ENCODE assay signal across 11 cellular contexts in genomic region chr17:48718781-48719641, GRCh38. TPM values are rescaled to one million over a fixed set of nuclear protein-coding genes. Genes with fewer than 3 reads are reported as not detected.
DNase-seq lines count a peak whose midpoint lies in the region; ATAC-seq and TF ChIP-seq lines count a peak whose summit lies in the region.
"Had no signal": no experiment of that assay in that cellular context is flagged by ENCODE, and none has a peak within 500 bp of the region (broad histone marks: within the 10 kb centered on the region; RNA-seq: fewer than 3 reads in every experiment).

No MANE protein-coding gene starts in this region.

- H3F3A ChIP-seq in GM23338 (replicated peaks; ENCODE audit: low read depth): peaks cover 35% of the 10 kb centered on the region

- H3K4me1 Mint-ChIP-seq in GM23338: peaks cover 43% of the 10 kb centered on the region

- H3K9me3 Mint-ChIP-seq in GM23338: no peaks in the 10 kb centered on the region; the same call in 2 of the 3 replicates

- CTCF ChIA-PET in GM10248 (lab: Yijun Ruan, JAX): interaction anchor here (0.8 to 15.4 kb wide), 7 partner anchors 10 to 314 kb away, joined by 3 to 166 read pairs (median 4); no protein-coding TSS in a partner anchor

- peaks cover 100% of the 10 kb centered on the region for H3K27me3 ChIP-seq in GM23338 (ENCODE audit: insufficient read depth)
- peaks cover 86% of the 10 kb centered on the region for H3K27me3 ChIP-seq in neuron (ENCODE audit: insufficient read depth, low read length)
- peaks cover 98% of the 10 kb centered on the region for H3K27me3 ChIP-seq in BE2C

- H3K9me2 ChIP-seq in GM23338 (ENCODE audit: insufficient read depth): no peaks in the 10 kb centered on the region

- peak overlapping the region; percentile 57 for H3K4me3 ChIP-seq in GM23338
- H3K4me3 ChIP-seq in neuron (ENCODE audit: low read length): no peak overlapping the region
- no peak overlapping the region for H3K4me3 ChIP-seq in BE2C (ENCODE audit: low read depth, low read length)

- no peak overlapping the region for H3K27ac Mint-ChIP-seq in GM23338

- DNase-seq in GM23338 (ENCODE audit: low spot score): peak; percentile 73
- peak; percentile 15 for DNase-seq in RKO (ENCODE audit: low spot score)
- no peak for DNase-seq in epithelial cell of prostate (ENCODE audit: low read depth, low spot score)
- DNase-seq in GM10248 (ENCODE audit: extremely low spot score): no peak
- no peak for DNase-seq in NCI-H748 (lab: John Stamatoyannopoulos, UW; ENCODE audit: unreplicated experiment)
- no peak for DNase-seq in BE2C

- H3K79me2 ChIP-seq in GM23338 (replicated peaks; ENCODE audit: insufficient read depth): no peaks in the 10 kb centered on the region
- H3K79me2 ChIP-seq: parathyroid adenoma had no signal

- H3K27me3 Mint-ChIP-seq in GM23338 (ENCODE audit: insufficient read depth, low read depth, poor library complexity): peaks cover 95% of the 10 kb centered on the region

- TF ChIP-seq CTCF in GM23338 (conservative IDR thresholded peaks at IDR 0.05; ENCODE audit: low read depth in 2 of 2) (no peak), GM10248 (IDR thresholded peaks at IDR 0.05; ENCODE audit: control extremely low read depth, extremely low read depth, low read depth, missing control alignments) (no peak), BE2C (IDR thresholded peaks at IDR 0.05; ENCODE audit: low read depth, low read length) (no peak)

- H3K4me1 ChIP-seq in GM23338 (ENCODE audit: insufficient read depth): peaks cover 41% of the 10 kb centered on the region
- peaks cover 5% of the 10 kb centered on the region for H3K4me1 ChIP-seq in neuron (ENCODE audit: insufficient read depth, low read length)
- H3K4me1 ChIP-seq in BE2C: no peaks in the 10 kb centered on the region
- H3K4me1 ChIP-seq: parathyroid adenoma had no signal

- peak; percentile 23 for ATAC-seq in GM23338
- ATAC-seq: activated CD4-positive, CD25-positive, alpha-beta regulatory T cell treated with anti-CD3 and anti-CD28 coated beads, Interleukin-2, amount 50 U/mL, for 24 hours had no signal

- H3K36me3 ChIP-seq in GM23338 (ENCODE audit: insufficient read depth): no peaks in the 10 kb centered on the region
- H3K36me3 ChIP-seq in neuron (ENCODE audit: insufficient read depth, low read length): no peaks in the 10 kb centered on the region
- H3K36me3 ChIP-seq in BE2C: no peaks in the 10 kb centered on the region

- H4K20me1 ChIP-seq in GM23338 (replicated peaks; ENCODE audit: insufficient read depth): peaks cover 14% of the 10 kb centered on the region

- POLR2A ChIA-PET in GM10248 (lab: Yijun Ruan, JAX): no interaction called here

- H3K36me3 Mint-ChIP-seq in GM23338 (ENCODE audit: low read depth): no peaks in the 10 kb centered on the region

- peak overlapping the region; percentile 94 for H2AFZ ChIP-seq in GM23338
- peak overlapping the region; percentile 76 for H2AFZ ChIP-seq in neuron (ENCODE audit: low read depth, low read length)
- H2AFZ ChIP-seq: parathyroid adenoma had no signal

- H3K9me3 ChIP-seq in neuron (ENCODE audit: low read length) (peaks cover 2% of the 10 kb centered on the region), BE2C (no peaks in the 10 kb centered on the region)

- H3K27ac ChIP-seq in GM23338 (ENCODE audit: low read depth): no peak overlapping the region
- peak overlapping the region; percentile 85 for H3K27ac ChIP-seq in epithelial cell of prostate
- H3K27ac ChIP-seq: parathyroid adenoma had no signal

- H3K4me2 ChIP-seq in GM23338: peak overlapping the region; percentile 75

- H3K4me3 Mint-ChIP-seq in GM23338: peak overlapping the region; percentile 73

TF ChIP-seq in GM23338, 12 proteins besides CTCF, POLR2A, EP300 and RAD21:
- TF ChIP-seq, protein P1, sequence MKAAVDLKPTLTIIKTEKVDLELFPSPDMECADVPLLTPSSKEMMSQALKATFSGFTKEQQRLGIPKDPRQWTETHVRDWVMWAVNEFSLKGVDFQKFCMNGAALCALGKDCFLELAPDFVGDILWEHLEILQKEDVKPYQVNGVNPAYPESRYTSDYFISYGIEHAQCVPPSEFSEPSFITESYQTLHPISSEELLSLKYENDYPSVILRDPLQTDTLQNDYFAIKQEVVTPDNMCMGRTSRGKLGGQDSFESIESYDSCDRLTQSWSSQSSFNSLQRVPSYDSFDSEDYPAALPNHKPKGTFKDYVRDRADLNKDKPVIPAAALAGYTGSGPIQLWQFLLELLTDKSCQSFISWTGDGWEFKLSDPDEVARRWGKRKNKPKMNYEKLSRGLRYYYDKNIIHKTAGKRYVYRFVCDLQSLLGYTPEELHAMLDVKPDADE (IDR thresholded peaks at IDR 0.05): no peak
- peak; percentile 65 for TF ChIP-seq EZH2 (IDR thresholded peaks at IDR 0.05; ENCODE audit: low read depth, unreplicated experiment)

RNA-seq across cellular contexts. Expression of gene PRAC1, which starts 3.3 kb away (rescaled TPM):
- not detected in 2 replicates for total RNA-seq in GM23338 (2014; rRNA removed; shearing (Covaris generic))
- 0.70 TPM in 1 of 2 replicates, not detected in the other for polyA plus RNA-seq in GM23338 (2016; fragmentation: Nextera tagmentation; extraction: Ambion mirVana)
- polyA plus RNA-seq in BE2C (2012; ENCODE audit: insufficient read depth, insufficient read length, low read depth): not detected
- total RNA-seq: glomerular endothelial cell, M059J had no signal

RNA-seq across cellular contexts. Expression of gene PRAC2, which starts 4.0 kb away (rescaled TPM):
- total RNA-seq in GM23338 (2014; rRNA removed; shearing (Covaris generic)): not detected in 2 replicates
- not detected in 2 replicates for polyA plus RNA-seq in GM23338 (2016; fragmentation: Nextera tagmentation; extraction: Ambion mirVana)
- polyA plus RNA-seq in BE2C (2012; ENCODE audit: insufficient read depth, insufficient read length, low read depth): not detected
- total RNA-seq: glomerular endothelial cell, M059J had no signal

RNA-seq across cellular contexts. Expression of gene HOXB13, which starts 9.5 kb away (rescaled TPM):
- not detected in 2 replicates for total RNA-seq in GM23338 (2014; rRNA removed; shearing (Covaris generic))
- not detected in 2 replicates for polyA plus RNA-seq in GM23338 (2016; fragmentation: Nextera tagmentation; extraction: Ambion mirVana)
- not detected for polyA plus RNA-seq in BE2C (2012; ENCODE audit: insufficient read depth, insufficient read length, low read depth)
- total RNA-seq: glomerular endothelial cell had no signal

Comparison
In these comparisons a context has a peak if more than half of its experiments do, and no peak if none do; other contexts are left out.
1. DNase-seq: peak in GM23338 (single experiment) and RKO (single experiment); none in epithelial cell of prostate (single experiment), GM10248 (single experiment), NCI-H748 (single experiment) and BE2C (single experiment).